Comparison of ENCODE assay signal across 17 cellular contexts in genomic region chr11:1728931-1729691, GRCh38. TPM values are rescaled to one million over a fixed set of nuclear protein-coding genes. Genes with fewer than 3 reads are reported as not detected.
DNase-seq lines count a peak whose midpoint lies in the region; ATAC-seq and TF ChIP-seq lines count a peak whose summit lies in the region.
"Had no signal": no experiment of that assay in that cellular context is flagged by ENCODE, and none has a peak within 500 bp of the region (broad histone marks: within the 10 kb centered on the region; RNA-seq: fewer than 3 reads in every experiment).

No MANE protein-coding gene starts in this region.

- H3K27me3 ChIP-seq in CD4-positive, alpha-beta T cell (ENCODE audit: control insufficient read depth, insufficient read depth, low read length), result peaks cover 9% of the 10 kb centered on the region
- no peaks in the 10 kb centered on the region for H3K27me3 ChIP-seq in smooth muscle cell (ENCODE audit: low read depth)
- H3K27me3 ChIP-seq: hepatocyte had no signal

- ATAC-seq in CD4-positive, alpha-beta T cell (ENCODE audit: poor library complexity), result peak; percentile 46
- ATAC-seq in natural killer cell treated with Interleukin-12 subunit alpha and Interleukin-12 subunit beta and Interleukin-15 and Interleukin-18, amount 100 ng/mL, for 72 hours, result peak; percentile 55 to 67
- ATAC-seq in HG02642 (IDR thresholded peaks at IDR 0.05; ENCODE audit: poor library complexity, unreplicated experiment), result no peak
- no peak for ATAC-seq in HG03045 (IDR thresholded peaks at IDR 0.05; ENCODE audit: unreplicated experiment)
- ATAC-seq: HepG2, left colon had no signal

- H3K27me3 Mint-ChIP-seq in CD4-positive, alpha-beta T cell, result peaks cover 52% of the 10 kb centered on the region
- peaks cover 21 to 28% of the 10 kb centered on the region in 2 donors for H3K27me3 Mint-ChIP-seq in natural killer cell treated with Interleukin-12 subunit alpha and Interleukin-12 subunit beta and Interleukin-15 and Interleukin-18, amount 100 ng/mL, for 72 hours

- peak overlapping the region; percentile 65 for H3K4me3 Mint-ChIP-seq in CD4-positive, alpha-beta T cell
- peak overlapping the region; percentile 75 for H3K4me3 Mint-ChIP-seq in natural killer cell treated with Interleukin-12 subunit alpha and Interleukin-12 subunit beta and Interleukin-15 and Interleukin-18, amount 100 ng/mL, for 72 hours

- 91% methylated on average over 25 of the region's 25 CpGs for WGBS in smooth muscle cell (ENCODE audit: low lambda C conversion rate)

- TF ChIP-seq CTCF in CD4-positive, alpha-beta T cell (IDR thresholded peaks at IDR 0.05), result no peak
- TF ChIP-seq CTCF in smooth muscle cell (IDR thresholded peaks at IDR 0.05; ENCODE audit: borderline replicate concordance, insufficient read depth, poor library complexity, severe bottlenecking), result no peak

- H3K9me3 Mint-ChIP-seq in CD4-positive, alpha-beta T cell, result no peaks in the 10 kb centered on the region
- peaks cover 5% of the 10 kb centered on the region for H3K9me3 Mint-ChIP-seq in natural killer cell treated with Interleukin-12 subunit alpha and Interleukin-12 subunit beta and Interleukin-15 and Interleukin-18, amount 100 ng/mL, for 72 hours

- H3K36me3 Mint-ChIP-seq in CD4-positive, alpha-beta T cell (ENCODE audit: low read depth), result no peaks in the 10 kb centered on the region
- peaks cover 4% of the 10 kb centered on the region for H3K36me3 Mint-ChIP-seq in natural killer cell treated with Interleukin-12 subunit alpha and Interleukin-12 subunit beta and Interleukin-15 and Interleukin-18, amount 100 ng/mL, for 72 hours

- no peak overlapping the region for H3K4me2 ChIP-seq in smooth muscle cell
- H3K4me2 ChIP-seq: hepatocyte had no signal

- peaks cover 26% of the 10 kb centered on the region for H3K4me1 Mint-ChIP-seq in CD4-positive, alpha-beta T cell (ENCODE audit: low read depth)
- peaks cover 56 to 65% of the 10 kb centered on the region in 2 donors for H3K4me1 Mint-ChIP-seq in natural killer cell treated with Interleukin-12 subunit alpha and Interleukin-12 subunit beta and Interleukin-15 and Interleukin-18, amount 100 ng/mL, for 72 hours (ENCODE audit: low read depth in 2 of 2)

- H3K4me1 ChIP-seq in smooth muscle cell (ENCODE audit: low read depth), result no peaks in the 10 kb centered on the region

- H3K36me3 ChIP-seq in KOPT-K1 (ENCODE audit: insufficient read depth, low read length) (no peaks in the 10 kb centered on the region), smooth muscle cell (ENCODE audit: low read depth) (no peaks in the 10 kb centered on the region)

- no peaks in the 10 kb centered on the region for H3F3A ChIP-seq in smooth muscle cell (ENCODE audit: low read depth)

- H3K9me3 ChIP-seq in CD4-positive, alpha-beta T cell (ENCODE audit: control insufficient read depth, low read length), result no peaks in the 10 kb centered on the region
- H3K9me3 ChIP-seq in KOPT-K1 (ENCODE audit: insufficient read depth, low read length, poor library complexity, severe bottlenecking), result no peaks in the 10 kb centered on the region
- no peaks in the 10 kb centered on the region for H3K9me3 ChIP-seq in smooth muscle cell (replicated peaks; ENCODE audit: low read depth)

- H3K9ac ChIP-seq in smooth muscle cell (ENCODE audit: low read depth), result no peak overlapping the region

- CTCF ChIA-PET in CD4-positive, alpha-beta T cell (lab: Charles Lee), result no interaction called here

- no peak overlapping the region for H3K27ac Mint-ChIP-seq in CD4-positive, alpha-beta T cell
- peak overlapping the region; percentile 67 to 74 for H3K27ac Mint-ChIP-seq in natural killer cell treated with Interleukin-12 subunit alpha and Interleukin-12 subunit beta and Interleukin-15 and Interleukin-18, amount 100 ng/mL, for 72 hours

- H2AFZ ChIP-seq in smooth muscle cell (ENCODE audit: low read depth), result no peak overlapping the region
- H2AFZ ChIP-seq: hepatocyte had no signal

- H4K20me1 ChIP-seq in smooth muscle cell (ENCODE audit: low read depth), result no peaks in the 10 kb centered on the region

- DNase-seq in CD4-positive, alpha-beta T cell, result no peak
- DNase-seq in activated T-cell treated with anti-CD3 and anti-CD28 coated beads, Interleukin-2, amount 50 U/mL, for 48 hours, result peak; percentile 48 to 55
- no peak for DNase-seq in natural killer cell treated with Interleukin-12 subunit alpha and Interleukin-12 subunit beta and Interleukin-15 and Interleukin-18, amount 100 ng/mL, for 72 hours (ENCODE audit: low spot score)
- no peak for DNase-seq in smooth muscle cell (lab: John Stamatoyannopoulos, UW; ENCODE audit: unreplicated experiment)
- DNase-seq: amniotic stem cell; COR-L47; left colon; NCI-H1436; NCI-H510A; stimulated activated CD4-positive, alpha-beta T cell treated with anti-CD3 and anti-CD28 coated beads, Interleukin-1b, Interleukin-23, amount 100 ng/mL, for 48 hours had no signal

- H3K27ac ChIP-seq in CD4-positive, alpha-beta T cell (ENCODE audit: low read depth, low read length), result no peak overlapping the region
- H3K27ac ChIP-seq in KOPT-K1 (ENCODE audit: low read depth, low read length, poor library complexity, severe bottlenecking), result peak overlapping the region; percentile 70
- H3K27ac ChIP-seq in smooth muscle cell (ENCODE audit: low read depth), result no peak overlapping the region
- H3K27ac ChIP-seq: epithelial cell of prostate, hepatocyte had no signal

- no peaks in the 10 kb centered on the region for H3K79me2 ChIP-seq in smooth muscle cell (ENCODE audit: low read depth)
- H3K79me2 ChIP-seq: hepatocyte had no signal

- intact Hi-C loops in CD4-positive, alpha-beta T cell (cut with DNase I, micrococcal nuclease), result no loop called here

- H3K4me3 ChIP-seq in smooth muscle cell, result no peak overlapping the region
- H3K4me3 ChIP-seq: hepatocyte had no signal

- POLR2A ChIA-PET in CD4-positive, alpha-beta T cell (lab: Charles Lee), result no interaction called here

RNA-seq across cellular contexts. Expression of gene IFITM10, which starts 21.3 kb away (rescaled TPM):
- total RNA-seq in CD4-positive, alpha-beta T cell, result 1 to 10 TPM; 1.7 TPM
- total RNA-seq in natural killer cell treated with Interleukin-12 subunit alpha and Interleukin-12 subunit beta and Interleukin-15 and Interleukin-18, amount 100 ng/mL, for 72 hours, result 1 to 10 TPM; 2.3 to 8.1 TPM
- 0.49 and 2.5 TPM in 2 replicates for total RNA-seq in smooth muscle cell
- polyA plus RNA-seq in smooth muscle cell, result 2.2 and 4.2 TPM in 2 replicates

RNA-seq across cellular contexts. Expression of gene KRTAP5-6, which starts 32.1 kb away (rescaled TPM):
- total RNA-seq in CD4-positive, alpha-beta T cell, result not detected
- total RNA-seq in natural killer cell treated with Interleukin-12 subunit alpha and Interleukin-12 subunit beta and Interleukin-15 and Interleukin-18, amount 100 ng/mL, for 72 hours, result not detected
- not detected in 2 replicates for total RNA-seq in smooth muscle cell
- polyA plus RNA-seq in smooth muscle cell, result not detected in 2 replicates
- total RNA-seq: hepatocyte, HepG2, left colon, renal cortical epithelial cell had no signal
- polyA plus RNA-seq: hepatocyte, HepG2 had no signal

RNA-seq across cellular contexts. Expression of gene CTSD, which starts 34.6 kb away (rescaled TPM):
- total RNA-seq in CD4-positive, alpha-beta T cell, result 10 to 100 TPM; 63.3 to 71.3 TPM
- 100 to 1,000 TPM; 350 to 592 TPM for total RNA-seq in natural killer cell treated with Interleukin-12 subunit alpha and Interleukin-12 subunit beta and Interleukin-15 and Interleukin-18, amount 100 ng/mL, for 72 hours
- total RNA-seq in smooth muscle cell, result 101 and 123 TPM in 2 replicates
- polyA plus RNA-seq in smooth muscle cell, result 301 and 310 TPM in 2 replicates

Comparison
In these comparisons a context has a peak if more than half of its experiments do, and no peak if none do; other contexts are left out.
1. ATAC-seq: peak in CD4-positive, alpha-beta T cell (single experiment) and natural killer cell treated with Interleukin-12 subunit alpha and Interleukin-12 subunit beta and Interleukin-15 and Interleukin-18, amount 100 ng/mL, for 72 hours (2 of 2); none in HG02642 (single experiment) and HG03045 (single experiment).
2. DNase-seq: peak in activated T-cell treated with anti-CD3 and anti-CD28 coated beads, Interleukin-2, amount 50 U/mL, for 48 hours (2 of 2); none in CD4-positive, alpha-beta T cell (0 of 10), natural killer cell treated with Interleukin-12 subunit alpha and Interleukin-12 subunit beta and Interleukin-15 and Interleukin-18, amount 100 ng/mL, for 72 hours (single experiment) and smooth muscle cell (single experiment).